In genomic region chr7:34309116-34309515, GRCh38 we compare ENCODE assay signal across 12 cellular contexts.
DNase-seq lines count a peak whose midpoint lies in the region; ATAC-seq lines count a peak whose summit lies in the region.
"Had no signal": no experiment of that assay in that cellular context is flagged by ENCODE, and none has a peak within 500 bp of the region (broad histone marks: within the 10 kb centered on the region; RNA-seq: fewer than 3 reads in every experiment).

No MANE protein-coding gene starts in this region.

- no peak overlapping the region for H3K27ac Mint-ChIP-seq in T-cell
- H3K27ac Mint-ChIP-seq in activated CD4-positive, alpha-beta T cell treated with anti-CD3 and anti-CD28 coated beads for 36 hours, result no peak overlapping the region
- H3K27ac Mint-ChIP-seq: CD4-positive, CD25-positive, alpha-beta regulatory T cell had no signal

- CTCF ChIA-PET in T-cell (lab: Charles Lee), result interaction anchor here in 1 of 2 donors (0.7 kb wide), 1 partner anchor 247 kb away, joined by 4 read pairs; no protein-coding TSS in a partner anchor
- CTCF ChIA-PET in activated CD4-positive, alpha-beta T cell treated with anti-CD3 and anti-CD28 coated beads for 36 hours (lab: Charles Lee), result no interaction called here

- ATAC-seq in Right ventricle myocardium inferior (no peak), HG02610 (IDR thresholded peaks at IDR 0.05; ENCODE audit: unreplicated experiment) (no peak), T-cell (replicated peaks in 1 of 4) (no peak)
- ATAC-seq in activated CD4-positive, alpha-beta T cell treated with anti-CD3 and anti-CD28 coated beads for 36 hours, result no peak
- ATAC-seq: GM12878 had no signal

- POLR2A ChIA-PET in T-cell (lab: Charles Lee), result no interaction called here
- POLR2A ChIA-PET in activated CD4-positive, alpha-beta T cell treated with anti-CD3 and anti-CD28 coated beads for 36 hours (lab: Charles Lee), result no interaction called here

- H3K4me1 Mint-ChIP-seq in T-cell, result no peaks in the 10 kb centered on the region
- H3K4me1 Mint-ChIP-seq in activated CD4-positive, alpha-beta T cell treated with anti-CD3 and anti-CD28 coated beads for 36 hours, result no peaks in the 10 kb centered on the region
- H3K4me1 Mint-ChIP-seq: CD4-positive, CD25-positive, alpha-beta regulatory T cell had no signal

- no peaks in the 10 kb centered on the region for H3K27me3 Mint-ChIP-seq in T-cell
- H3K27me3 Mint-ChIP-seq in activated CD4-positive, alpha-beta T cell treated with anti-CD3 and anti-CD28 coated beads for 36 hours, result no peaks in the 10 kb centered on the region
- H3K27me3 Mint-ChIP-seq: CD4-positive, CD25-positive, alpha-beta regulatory T cell had no signal

- intact Hi-C loops in cardiac septum (cut with DNase I), result no loop called here
- intact Hi-C loops in Right ventricle myocardium inferior (cut with DNase I), result no loop called here
- intact Hi-C loops in activated CD4-positive, alpha-beta T cell treated with anti-CD3 and anti-CD28 coated beads for 36 hours (cut with DNase I, micrococcal nuclease), result no loop called here

- DNase-seq in cardiac septum (ENCODE audit: low spot score), result peak; percentile 10
- no peak for DNase-seq in Right ventricle myocardium inferior (ENCODE audit: missing footprints)
- DNase-seq in cerebellum (ENCODE audit: low spot score), result peak; percentile 80
- peak; percentile 1 for DNase-seq in midbrain (lab: John Stamatoyannopoulos, UW)
- DNase-seq in T-cell, result no peak
- DNase-seq in activated CD4-positive, alpha-beta T cell treated with anti-CD3 and anti-CD28 coated beads for 36 hours, result no peak
- DNase-seq: CD4-positive, CD25-positive, alpha-beta regulatory T cell; DMS53; GM23248; H7 had no signal

- H3K36me3 Mint-ChIP-seq in T-cell, result no peaks in the 10 kb centered on the region
- H3K36me3 Mint-ChIP-seq in activated CD4-positive, alpha-beta T cell treated with anti-CD3 and anti-CD28 coated beads for 36 hours (ENCODE audit: low read depth), result no peaks in the 10 kb centered on the region
- H3K36me3 Mint-ChIP-seq: CD4-positive, CD25-positive, alpha-beta regulatory T cell had no signal

- peaks cover 4 to 9% (median 8%) of the 10 kb centered on the region in 3 donors for H3K9me3 Mint-ChIP-seq in T-cell
- H3K9me3 Mint-ChIP-seq in activated CD4-positive, alpha-beta T cell treated with anti-CD3 and anti-CD28 coated beads for 36 hours (ENCODE audit: low read depth), result peaks cover 4% of the 10 kb centered on the region

- no peak overlapping the region for H3K4me3 Mint-ChIP-seq in T-cell
- H3K4me3 Mint-ChIP-seq in activated CD4-positive, alpha-beta T cell treated with anti-CD3 and anti-CD28 coated beads for 36 hours, result no peak overlapping the region
- H3K4me3 Mint-ChIP-seq: CD4-positive, CD25-positive, alpha-beta regulatory T cell had no signal

Comparison
In these comparisons a context has a peak if more than half of its experiments do, and no peak if none do; other contexts are left out.
1. DNase-seq: peak in cardiac septum (single experiment), cerebellum (single experiment) and midbrain (single experiment); none in Right ventricle myocardium inferior (single experiment), T-cell (0 of 34) and activated CD4-positive, alpha-beta T cell treated with anti-CD3 and anti-CD28 coated beads for 36 hours (single experiment).